ENCODE assay signal across 26 cellular contexts in genomic region chr7:150727381-150727780, GRCh38. TPM values are rescaled to one million over a fixed set of nuclear protein-coding genes. Genes with fewer than 3 reads are reported as not detected.
A peak's percentile ranks its signal among the peaks of the same experiment; 100 is the strongest.
DNase-seq lines count a peak whose midpoint lies in the region; ATAC-seq, FAIRE-seq and TF ChIP-seq lines count a peak whose summit lies in the region.
"Had no signal": no experiment of that assay in that cellular context is flagged by ENCODE, and none has a peak within 500 bp of the region (broad histone marks: within the 10 kb centered on the region; RNA-seq: fewer than 3 reads in every experiment).

No MANE protein-coding gene starts in this region.

- H3K4me3 Mint-ChIP-seq in stimulated activated naive CD8-positive, alpha-beta T cell treated with anti-CD3 and anti-CD28 coated beads, Interleukin-15, Interleukin-2, amounts not matched to agents 100 ng/mL and 50 ng/mL, for 24 hours: no peak overlapping the region
- H3K4me3 Mint-ChIP-seq in stimulated activated naive CD8-positive, alpha-beta T cell treated with anti-CD3 and anti-CD28 coated beads, Interleukin-15, amount 100 ng/mL, for 72 hours: no peak overlapping the region
- H3K4me3 Mint-ChIP-seq in HFFc6: no peak overlapping the region
- H3K4me3 Mint-ChIP-seq: memory B cell; stimulated activated memory B cell treated with anti-CD40 and anti-IgM and Interleukin-4, amounts not matched to agents 10 μg/mL and 1 μg/mL and 100 μg/mL, for 72 hours; T-helper 2 cell treated with Interferon-gamma antibody and Interleukin-4, amounts not matched to agents 5 μg/mL and 100 μg/mL, for 36 hours had no signal

- H2AFZ ChIP-seq in mammary epithelial cell (ENCODE audit: low read depth, low read length): no peak overlapping the region

- H3K9me3 Mint-ChIP-seq in stimulated activated naive CD8-positive, alpha-beta T cell treated with anti-CD3 and anti-CD28 coated beads, Interleukin-15, Interleukin-2, amounts not matched to agents 100 ng/mL and 50 ng/mL, for 24 hours: peaks cover 26% of the 10 kb centered on the region
- peaks cover 34 to 35% of the 10 kb centered on the region in 2 donors for H3K9me3 Mint-ChIP-seq in stimulated activated naive CD8-positive, alpha-beta T cell treated with anti-CD3 and anti-CD28 coated beads, Interleukin-15, amount 100 ng/mL, for 72 hours
- peaks cover 56% of the 10 kb centered on the region for H3K9me3 Mint-ChIP-seq in HFFc6

- H3K36me3 ChIP-seq in mammary epithelial cell (ENCODE audit: insufficient read depth, low read length) (no peaks in the 10 kb centered on the region), lung (ENCODE audit: control insufficient read depth in 2 of 2, insufficient read depth in 2 of 2, low read length in 2 of 2) (no peaks in the 10 kb centered on the region), kidney (ENCODE audit: control insufficient read depth in 1 of 2, insufficient read depth in 2 of 2, low read length in 2 of 2) (no peaks in the 10 kb centered on the region)
- H3K36me3 ChIP-seq: cardiac muscle cell, vagina, WERI-Rb-1 had no signal

- FAIRE-seq in kidney (lab: Jason Lieb, UNC): no peak
- FAIRE-seq: keratinocyte had no signal

- no peak for DNase-seq in stimulated activated naive CD8-positive, alpha-beta T cell treated with anti-CD3 and anti-CD28 coated beads, Interleukin-15, amount 100 ng/mL, for 72 hours
- peak; percentile 11 for DNase-seq in mammary epithelial cell
- peak; percentile 15 for DNase-seq in lung (ENCODE audit: low spot score)
- DNase-seq in T-helper 9 cell: no peak
- no peak for DNase-seq in HFFc6
- DNase-seq in kidney: no peak
- DNase-seq: activated gamma-delta T cell treated with Interleukin-2 at 50 U/mL for 16 hours; amygdala; MM.1S; NCI-H1436; retina; spleen; stimulated activated CD4-positive, alpha-beta T cell treated with anti-CD3 and anti-CD28 coated beads, Interleukin-2, amount 100 ng/mL, for 48 hours; WERI-Rb-1 had no signal

- intact Hi-C loops in mammary epithelial cell (cut with micrococcal nuclease) (no loop called here), kidney (cut with DNase I) (no loop called here)

- in situ Hi-C loops in mammary epithelial cell (cut with MboI; ENCODE audit: low sequenced_read_pairs in 2 of 2): no loop called here

- H3K79me2 ChIP-seq in mammary epithelial cell (ENCODE audit: insufficient read depth, low read length): no peaks in the 10 kb centered on the region

- H3K36me3 Mint-ChIP-seq in stimulated activated naive CD8-positive, alpha-beta T cell treated with anti-CD3 and anti-CD28 coated beads, Interleukin-15, Interleukin-2, amounts not matched to agents 100 ng/mL and 50 ng/mL, for 24 hours (ENCODE audit: low read depth): peaks cover 52% of the 10 kb centered on the region
- H3K36me3 Mint-ChIP-seq in HFFc6 (ENCODE audit: low read depth): no peaks in the 10 kb centered on the region

- H3K4me3 ChIP-seq in mammary epithelial cell (replicated peaks in 1 of 3; ENCODE audit: insufficient read depth in 1 of 3, low read depth in 2 of 3, low read length in 3 of 3) (no peak overlapping the region), lung (no peak overlapping the region), kidney (ENCODE audit: low read length in 2 of 2) (no peak overlapping the region)
- H3K4me3 ChIP-seq: BLaER1 treated with 17β-estradiol and CSF1 and Interleukin-3, amounts not matched to agents 10 nM and 100 nM; cardiac muscle cell; SK-N-MC; spleen; vagina had no signal

- H4K20me1 ChIP-seq in mammary epithelial cell (ENCODE audit: insufficient read depth, low read length): no peaks in the 10 kb centered on the region

- no peak overlapping the region for H3K4me2 ChIP-seq in mammary epithelial cell (ENCODE audit: insufficient read depth, low read depth, low read length)
- H3K4me2 ChIP-seq: BLaER1 treated with 17β-estradiol and CSF1 and Interleukin-3, amounts not matched to agents 10 nM and 100 nM had no signal

- H3K27ac Mint-ChIP-seq in stimulated activated naive CD8-positive, alpha-beta T cell treated with anti-CD3 and anti-CD28 coated beads, Interleukin-15, Interleukin-2, amounts not matched to agents 100 ng/mL and 50 ng/mL, for 24 hours: peak overlapping the region; percentile 10
- no peak overlapping the region for H3K27ac Mint-ChIP-seq in stimulated activated naive CD8-positive, alpha-beta T cell treated with anti-CD3 and anti-CD28 coated beads, Interleukin-15, amount 100 ng/mL, for 72 hours
- no peak overlapping the region for H3K27ac Mint-ChIP-seq in HFFc6
- H3K27ac Mint-ChIP-seq: memory B cell; stimulated activated memory B cell treated with anti-CD40 and anti-IgM and Interleukin-4, amounts not matched to agents 10 μg/mL and 1 μg/mL and 100 μg/mL, for 72 hours; T-helper 2 cell treated with Interferon-gamma antibody and Interleukin-4, amounts not matched to agents 5 μg/mL and 100 μg/mL, for 36 hours had no signal

- no peak overlapping the region for H3K27ac ChIP-seq in mammary epithelial cell (ENCODE audit: insufficient read depth, low read depth, low read length)
- no peak overlapping the region for H3K27ac ChIP-seq in lung (ENCODE audit: low read depth in 1 of 2, low read length in 1 of 2)
- no peak overlapping the region for H3K27ac ChIP-seq in kidney (ENCODE audit: low read depth in 2 of 2, low read length in 2 of 2)
- H3K27ac ChIP-seq: BLaER1 treated with 17β-estradiol and CSF1 and Interleukin-3, amounts not matched to agents 10 nM and 100 nM; cardiac muscle cell; SK-N-MC; spleen; vagina; WERI-Rb-1 had no signal

- dilution Hi-C loops in mammary epithelial cell (cut with HindIII; ENCODE audit: low sequenced_read_pairs): no loop called here

- no peak overlapping the region for H3K9ac ChIP-seq in mammary epithelial cell (ENCODE audit: insufficient read depth, low read length)
- no peak overlapping the region for H3K9ac ChIP-seq in kidney (ENCODE audit: low read length in 2 of 2)
- H3K9ac ChIP-seq: BLaER1 treated with 17β-estradiol and CSF1 and Interleukin-3, amounts not matched to agents 10 nM and 100 nM had no signal

- 10% methylated on average over 3 of the region's 3 CpGs for WGBS in mammary epithelial cell (ENCODE audit: low coverage, missing lambda C conversion rate)
- WGBS in lung, 2 donors: 71 to 86% methylated on average over 3 of the region's 3 CpGs

- no peak for ATAC-seq in stimulated activated naive CD8-positive, alpha-beta T cell treated with anti-CD3 and anti-CD28 coated beads, Interleukin-15, amount 100 ng/mL, for 72 hours
- ATAC-seq in lung (ENCODE audit: insufficient read depth, low FRiP score): no peak
- ATAC-seq in GM21717 (IDR thresholded peaks at IDR 0.05; ENCODE audit: unreplicated experiment): no peak
- ATAC-seq: stimulated activated memory B cell treated with anti-CD40 and anti-IgM and Interleukin-4, amounts not matched to agents 10 μg/mL and 1 μg/mL and 100 μg/mL, for 72 hours had no signal

- TF ChIP-seq CTCF in mammary epithelial cell (conservative IDR thresholded peaks at IDR 0.05 in 1 of 2, IDR thresholded peaks at IDR 0.05 in 1 of 2; ENCODE audit: extremely low read depth in 1 of 2, insufficient read depth in 1 of 2, low read depth in 1 of 2, low read length in 2 of 2) (no peak), lung (IDR thresholded peaks at IDR 0.05; ENCODE audit: control extremely low read depth, extremely low read depth) (no peak), HFFc6 (IDR thresholded peaks at IDR 0.05) (no peak), kidney (IDR thresholded peaks at IDR 0.05; ENCODE audit: borderline replicate concordance, extremely low read depth, insufficient read depth) (no peak)

- no peaks in the 10 kb centered on the region for H3K4me1 ChIP-seq in mammary epithelial cell (ENCODE audit: insufficient read depth, low read length)
- H3K4me1 ChIP-seq in lung (ENCODE audit: control insufficient read depth in 2 of 2, insufficient read depth in 2 of 2, low read length in 2 of 2): no peaks in the 10 kb centered on the region
- peaks cover 0 to 2% of the 10 kb centered on the region in 2 donors for H3K4me1 ChIP-seq in kidney (ENCODE audit: control insufficient read depth in 1 of 2, insufficient read depth in 1 of 2, low read depth in 1 of 2, low read length in 2 of 2)
- H3K4me1 ChIP-seq: vagina had no signal

- CTCF ChIA-PET in mammary epithelial cell (lab: Charles Lee; ENCODE audit: low non-redundant PET): no interaction called here

- H3K27me3 Mint-ChIP-seq in stimulated activated naive CD8-positive, alpha-beta T cell treated with anti-CD3 and anti-CD28 coated beads, Interleukin-15, Interleukin-2, amounts not matched to agents 100 ng/mL and 50 ng/mL, for 24 hours: no peaks in the 10 kb centered on the region
- no peaks in the 10 kb centered on the region for H3K27me3 Mint-ChIP-seq in stimulated activated naive CD8-positive, alpha-beta T cell treated with anti-CD3 and anti-CD28 coated beads, Interleukin-15, amount 100 ng/mL, for 72 hours
- no peaks in the 10 kb centered on the region for H3K27me3 Mint-ChIP-seq in HFFc6 (ENCODE audit: insufficient read depth)

- no peaks in the 10 kb centered on the region for H3K9me3 ChIP-seq in mammary epithelial cell (replicated peaks; ENCODE audit: insufficient read depth, low read length)
- peaks cover 0 to 6% of the 10 kb centered on the region in 2 donors for H3K9me3 ChIP-seq in lung (ENCODE audit: control insufficient read depth in 2 of 2, insufficient read depth in 1 of 2, low read length in 1 of 2)
- H3K9me3 ChIP-seq in kidney (ENCODE audit: control insufficient read depth in 1 of 2, low read length in 2 of 2): peaks cover 0 to 11% of the 10 kb centered on the region in 2 donors
- H3K9me3 ChIP-seq: vagina had no signal

- H3K27me3 ChIP-seq in mammary epithelial cell (ENCODE audit: insufficient read depth, low read length) (no peaks in the 10 kb centered on the region), lung (ENCODE audit: control insufficient read depth, insufficient read depth) (no peaks in the 10 kb centered on the region)
- H3K27me3 ChIP-seq: BLaER1 treated with 17β-estradiol and CSF1 and Interleukin-3, amounts not matched to agents 10 nM and 100 nM; cardiac muscle cell; spleen; vagina had no signal

- peaks cover 59% of the 10 kb centered on the region for H3K4me1 Mint-ChIP-seq in stimulated activated naive CD8-positive, alpha-beta T cell treated with anti-CD3 and anti-CD28 coated beads, Interleukin-15, Interleukin-2, amounts not matched to agents 100 ng/mL and 50 ng/mL, for 24 hours (ENCODE audit: low read depth)
- peaks cover 60% of the 10 kb centered on the region for H3K4me1 Mint-ChIP-seq in stimulated activated naive CD8-positive, alpha-beta T cell treated with anti-CD3 and anti-CD28 coated beads, Interleukin-15, amount 100 ng/mL, for 72 hours
- no peaks in the 10 kb centered on the region for H3K4me1 Mint-ChIP-seq in HFFc6 (ENCODE audit: low read depth)
- H3K4me1 Mint-ChIP-seq: memory B cell; stimulated activated memory B cell treated with anti-CD40 and anti-IgM and Interleukin-4, amounts not matched to agents 10 μg/mL and 1 μg/mL and 100 μg/mL, for 72 hours had no signal

- no TSS peak for BruUV-seq in mammary epithelial cell (replicated peaks; lab: Mats Ljungman, UMichigan)

RNA-seq across cellular contexts. Expression of gene GIMAP5, which starts 9.8 kb away (rescaled TPM):
- total RNA-seq in mammary epithelial cell (not detected), lung (10 to 100 TPM; 24.8 to 27.3 TPM), kidney (30.0 TPM)
- polyA plus RNA-seq in mammary epithelial cell (not detected), lung (10 to 100 TPM; 47.9 to 60.6 TPM), kidney (ENCODE audit: insufficient read depth, low read depth, low replicate concordance) (21.2 TPM)
- polyA minus RNA-seq in mammary epithelial cell: not detected
- total RNA-seq in HFFc6 (2021; fragmentation: NEBNext Ultra II Directional; extraction: Animal tissue kit (Norgen Biotek cat#: 25700)): not detected
- total RNA-seq: myocyte had no signal
- polyA plus RNA-seq: AG04450, keratinocyte had no signal

RNA-seq across cellular contexts. Expression of gene GIMAP1, which starts 11.0 kb away (rescaled TPM):
- total RNA-seq in mammary epithelial cell: not detected
- polyA plus RNA-seq in mammary epithelial cell: not detected
- polyA minus RNA-seq in mammary epithelial cell: not detected
- total RNA-seq in lung: 1 to 10 TPM; 4.6 to 9.5 TPM
- 10 to 100 TPM in 1 of 2 donors, 1 to 10 TPM in 1; 5.7 to 10.0 TPM for polyA plus RNA-seq in lung
- total RNA-seq in HFFc6 (2021; fragmentation: NEBNext Ultra II Directional; extraction: Animal tissue kit (Norgen Biotek cat#: 25700)): not detected
- total RNA-seq in kidney: 10.2 TPM
- polyA plus RNA-seq in kidney (ENCODE audit: insufficient read depth, low read depth, low replicate concordance): 6.4 TPM
- total RNA-seq: myocyte had no signal
- polyA plus RNA-seq: AG04450, cardiac muscle cell, keratinocyte had no signal

RNA-seq across cellular contexts. Expression of gene GIMAP2, which starts 41.9 kb away (rescaled TPM):
- total RNA-seq in mammary epithelial cell (1 to 10 TPM; 1.3 to 1.4 TPM), lung (10 to 100 TPM; 14.1 to 24.9 TPM), kidney (19.5 TPM)
- polyA plus RNA-seq in mammary epithelial cell (0.31 TPM), lung (10 to 100 TPM; 10.7 to 22.0 TPM), kidney (ENCODE audit: insufficient read depth, low read depth, low replicate concordance) (6.7 TPM)
- not detected for polyA minus RNA-seq in mammary epithelial cell
- not detected for total RNA-seq in HFFc6 (2021; fragmentation: NEBNext Ultra II Directional; extraction: Animal tissue kit (Norgen Biotek cat#: 25700))
- total RNA-seq: cardiac muscle cell had no signal
- polyA plus RNA-seq: cardiac muscle cell had no signal

Comparison
In these comparisons a context has a peak if more than half of its experiments do, and no peak if none do; other contexts are left out.
1. DNase-seq: peak in mammary epithelial cell (single experiment) and lung (single experiment); none in stimulated activated naive CD8-positive, alpha-beta T cell treated with anti-CD3 and anti-CD28 coated beads, Interleukin-15, amount 100 ng/mL, for 72 hours (0 of 2), T-helper 9 cell (single experiment), HFFc6 (single experiment) and kidney (single experiment).
2. RNA of gene GIMAP5, which starts 9.8 kb away (total RNA-seq): 30.0 TPM in kidney (single experiment) and 24.8 to 27.3 TPM in lung; not detected in mammary epithelial cell and not detected in HFFc6; every median in the first group is over 10 times any median in the second.
3. RNA of gene GIMAP1, which starts 11.0 kb away (total RNA-seq): 10.2 TPM in kidney (single experiment) and 4.6 to 9.5 TPM in lung; not detected in mammary epithelial cell and not detected in HFFc6; every median in the first group is over 4 times any median in the second.